Comparison of ENCODE assay signal across 11 cellular contexts in genomic region chr19:21587117-21587461, GRCh38.
DNase-seq lines count a peak whose midpoint lies in the region; ATAC-seq, FAIRE-seq and TF ChIP-seq lines count a peak whose summit lies in the region.
"Had no signal": no experiment of that assay in that cellular context is flagged by ENCODE, and none has a peak within 500 bp of the region (broad histone marks: within the 10 kb centered on the region; RNA-seq: fewer than 3 reads in every experiment).

No MANE protein-coding gene starts in this region.

- CTCF ChIA-PET in RWPE1 (lab: Yijun Ruan, JAX): no interaction called here

- no peak for DNase-seq in Jurkat, Clone E6-1 (ENCODE audit: low read depth, low spot score)
- DNase-seq in left kidney (ENCODE audit: low read depth, low spot score) (peak; percentile 10), SIG-M5 (lab: John Stamatoyannopoulos, UW) (no peak), H54 (ENCODE audit: insufficient read length, low spot score) (no peak), RWPE1 (ENCODE audit: low spot score) (no peak)
- DNase-seq: activated effector memory CD4-positive, alpha-beta T cell treated with anti-CD3 and anti-CD28 coated beads, Interleukin-2, amount 50 U/mL, for 16 hours; foreskin keratinocyte; NCI-H1048 had no signal

- H3K9ac ChIP-seq in skeletal muscle tissue (ENCODE audit: low read depth in 1 of 3, low read length in 3 of 3): peak overlapping the region in 2 of 3 donors; percentile 75 to 94

- no peaks in the 10 kb centered on the region for H3K36me3 Mint-ChIP-seq in brain

- no peaks in the 10 kb centered on the region for H3K36me3 ChIP-seq in skeletal muscle tissue (ENCODE audit: control insufficient read depth in 3 of 3, insufficient read depth in 3 of 3, low read length in 3 of 3)

- no peak for TF ChIP-seq POLR2A in H54 (IDR thresholded peaks at IDR 0.05; ENCODE audit: low read depth, low read length)

- H3K9me3 ChIP-seq in skeletal muscle tissue (ENCODE audit: control insufficient read depth in 3 of 3, low read length in 3 of 3): peaks cover 0 to 10% (median 0%) of the 10 kb centered on the region in 3 donors

- H3K9me3 Mint-ChIP-seq in brain: peaks cover 3 to 51% (median 8%) of the 10 kb centered on the region in 5 experiments

- no peak for FAIRE-seq in H54 (lab: Jason Lieb, UNC)

- H3K27ac ChIP-seq in skeletal muscle tissue (ENCODE audit: low read depth, low read length): no peak overlapping the region
- no peak overlapping the region for H3K27ac ChIP-seq in RWPE1
- H3K27ac ChIP-seq: foreskin keratinocyte had no signal

- H3K4me1 ChIP-seq in skeletal muscle tissue (ENCODE audit: control insufficient read depth in 3 of 3, insufficient read depth in 3 of 3, low read length in 3 of 3): peaks cover 0 to 14% (median 3%) of the 10 kb centered on the region in 3 donors
- H3K4me1 ChIP-seq: foreskin keratinocyte had no signal

- POLR2A ChIA-PET in RWPE1 (lab: Yijun Ruan, JAX; ENCODE audit: low non-redundant PET): no interaction called here

- H3K4me3 ChIP-seq in Jurkat, Clone E6-1 (ENCODE audit: low read length): peak overlapping the region; percentile 64
- H3K4me3 ChIP-seq in skeletal muscle tissue (ENCODE audit: low read length in 3 of 3): peak overlapping the region in 2 of 3 donors; percentile 76 to 80

- no peak for ATAC-seq in HG03045 (IDR thresholded peaks at IDR 0.05; ENCODE audit: unreplicated experiment)

- peak overlapping the region; percentile 69 to 81 (median 73) for H3K4me3 Mint-ChIP-seq in brain

- H3K27me3 ChIP-seq in skeletal muscle tissue (ENCODE audit: control insufficient read depth in 3 of 3, insufficient read depth in 3 of 3, low read length in 3 of 3): peaks cover 0 to 26% (median 4%) of the 10 kb centered on the region in 3 donors

- H3K27me3 Mint-ChIP-seq in brain: peaks cover 6% of the 10 kb centered on the region

- peak overlapping the region in 2 of 5 experiments; percentile 28 to 55 for H3K27ac Mint-ChIP-seq in brain

- no peaks in the 10 kb centered on the region for H3K4me1 Mint-ChIP-seq in brain

- no peak for TF ChIP-seq CTCF in brain (conservative IDR thresholded peaks at IDR 0.05)
- TF ChIP-seq CTCF in RWPE1 (conservative IDR thresholded peaks at IDR 0.05; ENCODE audit: low read depth): no peak
